Comparison of ENCODE assay signal across 8 cellular contexts in genomic region chr12:31729728-31730127, GRCh38. TPM values are rescaled to one million over a fixed set of nuclear protein-coding genes. Genes with fewer than 3 reads are reported as not detected.
DNase-seq lines count a peak whose midpoint lies in the region; ATAC-seq, FAIRE-seq and TF ChIP-seq lines count a peak whose summit lies in the region.

No MANE protein-coding gene starts in this region.

- H3K4me1 ChIP-seq in endothelial cell of umbilical vein (ENCODE audit: control insufficient read depth, extremely low read depth, insufficient read depth, low read length) (peaks cover 37% of the 10 kb centered on the region), ovary (ENCODE audit: insufficient read depth) (peaks cover 8% of the 10 kb centered on the region)

- DNase-seq in DMS114 treated with DMSO at 0.1 percent for 48 hours (lab: John Stamatoyannopoulos, UW; ENCODE audit: unreplicated experiment): peak; percentile 48
- DNase-seq in OCI-M1 (lab: John Stamatoyannopoulos, UW): peak; percentile 74
- no peak for DNase-seq in endothelial cell of umbilical vein (ENCODE audit: low read depth, low spot score)
- DNase-seq in ovary: no peak
- no peak for DNase-seq in NCI-H1092 (lab: John Stamatoyannopoulos, UW)
- no peak for DNase-seq in C1 segment of cervical spinal cord (lab: John Stamatoyannopoulos, UW)
- no peak for DNase-seq in SKM-1 treated with dmso at 0.1 percent for 144 hours (lab: John Stamatoyannopoulos, UW; ENCODE audit: unreplicated experiment)

- FAIRE-seq in endothelial cell of umbilical vein (lab: Jason Lieb, UNC): no peak

- no peak for TF ChIP-seq EP300 in ovary (IDR thresholded peaks at IDR 0.05)

- BruUV-seq in endothelial cell of umbilical vein (replicated peaks; lab: Mats Ljungman, UMichigan): no TSS peak

- H2AFZ ChIP-seq in endothelial cell of umbilical vein (ENCODE audit: low read depth, low read length): no peak overlapping the region

- H3K4me2 ChIP-seq in endothelial cell of umbilical vein (ENCODE audit: insufficient read depth, low read length): peak overlapping the region; percentile 62

- H3K9ac ChIP-seq in endothelial cell of umbilical vein (replicated peaks; ENCODE audit: extremely low read depth, insufficient read depth, low read length): peak overlapping the region; percentile 72

- peaks cover 3% of the 10 kb centered on the region for H3K9me3 ChIP-seq in endothelial cell of umbilical vein (replicated peaks; ENCODE audit: control insufficient read depth, insufficient read depth, low read length)
- H3K9me3 ChIP-seq in ovary: no peaks in the 10 kb centered on the region

- H3K27me3 ChIP-seq in endothelial cell of umbilical vein (ENCODE audit: control insufficient read depth in 2 of 2, insufficient read depth in 2 of 2, low read length in 2 of 2) (no peaks in the 10 kb centered on the region), ovary (no peaks in the 10 kb centered on the region)

- H3K27ac ChIP-seq in endothelial cell of umbilical vein (ENCODE audit: insufficient read depth, low read depth, low read length) (peak overlapping the region; percentile 83), ovary (peak overlapping the region; percentile 77 to 85)

- TF ChIP-seq CTCF in endothelial cell of umbilical vein (IDR thresholded peaks at IDR 0.05; ENCODE audit: extremely low read depth in 1 of 2, insufficient read depth in 1 of 2, low read depth in 1 of 2, low read length in 2 of 2) (no peak), ovary (IDR thresholded peaks at IDR 0.05) (no peak)

- dilution Hi-C loops in endothelial cell of umbilical vein (cut with MboI; ENCODE audit: extremely low pct_ligation_motif_present, low sequenced_read_pairs): no loop called here

- no peaks in the 10 kb centered on the region for H4K20me1 ChIP-seq in endothelial cell of umbilical vein (replicated peaks; ENCODE audit: control insufficient read depth, extremely low read depth, insufficient read depth, low read length)

- no peaks in the 10 kb centered on the region for H3K36me3 ChIP-seq in endothelial cell of umbilical vein (ENCODE audit: control insufficient read depth in 2 of 2, extremely low read depth in 1 of 2, insufficient read depth in 2 of 2, low read length in 2 of 2)
- H3K36me3 ChIP-seq in ovary: no peaks in the 10 kb centered on the region

- POLR2A ChIA-PET in endothelial cell of umbilical vein (lab: Charles Lee): interaction anchor here (1.2 kb wide), 1 partner anchor 14 kb away, joined by 5 read pairs; no protein-coding TSS in a partner anchor

- H3K9me1 ChIP-seq in endothelial cell of umbilical vein (replicated peaks; ENCODE audit: control insufficient read depth, extremely low read depth, insufficient read depth, low read length): no peaks in the 10 kb centered on the region

- CTCF ChIA-PET in endothelial cell of umbilical vein (lab: Charles Lee): interaction anchor here (1.0 to 1.4 kb wide), 2 partner anchors 19 to 583 kb away, joined by 4 read pairs; no protein-coding TSS in a partner anchor

- peaks cover 3% of the 10 kb centered on the region for H3K79me2 ChIP-seq in endothelial cell of umbilical vein (ENCODE audit: control insufficient read depth, insufficient read depth, low read length)

- 93 to 97% (median 95%) methylated on average over 4 of the region's 4 CpGs for WGBS in ovary, 3 donors

- TF ChIP-seq POLR2A in endothelial cell of umbilical vein (IDR thresholded peaks at IDR 0.05; ENCODE audit: low read depth, low read length): no peak
- no peak for TF ChIP-seq POLR2A in ovary (IDR thresholded peaks at IDR 0.05)

- ATAC-seq in HG03442 (IDR thresholded peaks at IDR 0.05; ENCODE audit: unreplicated experiment): no peak

- H3K4me3 ChIP-seq in endothelial cell of umbilical vein (replicated peaks in 1 of 3; ENCODE audit: insufficient read depth in 1 of 3, low read depth in 1 of 3, low read length in 3 of 3): peak overlapping the region in 2 of 3 experiments; percentile 42 to 61
- H3K4me3 ChIP-seq in ovary: peak overlapping the region; percentile 80

- intact Hi-C loops in endothelial cell of umbilical vein (cut with micrococcal nuclease): loop anchor here (1.0 to 5.0 kb wide), 2 partner anchors 146 to 378 kb away; partner anchors contain the start of gene BICD1
- intact Hi-C loops in ovary (cut with DNase I): loop anchor here in 1 of 4 donors (5.0 kb wide), 1 partner anchor 57 kb away; no protein-coding TSS in a partner anchor

TF ChIP-seq in endothelial cell of umbilical vein, 7 proteins besides CTCF, POLR2A, EP300 and RAD21:
- TF ChIP-seq EZH2 (IDR thresholded peaks at IDR 0.05; ENCODE audit: borderline replicate concordance, low read depth, low read length, severe bottlenecking): no peak
TF ChIP-seq in endothelial cell of umbilical vein: peak in this region for 0.

RNA-seq across cellular contexts. Expression of gene AMN1, which starts 0.9 kb away (rescaled TPM):
- total RNA-seq in endothelial cell of umbilical vein (8.5 and 11.8 TPM in 2 replicates), ovary (10 to 100 TPM; 17.4 to 30.3 (median 20.7) TPM)
- polyA plus RNA-seq in endothelial cell of umbilical vein (11.3 and 18.0 TPM in 2 replicates), ovary (10 to 100 TPM; 18.5 to 20.3 TPM)
- 14.6 and 15.9 TPM in 2 replicates for polyA plus RNA-seq in endothelial cell of umbilical vein (2011; cell fraction: cytosol; rRNA removed)
- 11.1 and 15.5 TPM in 2 replicates for polyA plus RNA-seq in endothelial cell of umbilical vein (2011; cell fraction: nucleus; rRNA removed)
- 10.9 and 17.3 TPM in 2 replicates for polyA plus RNA-seq in endothelial cell of umbilical vein (2012)
- polyA minus RNA-seq in endothelial cell of umbilical vein: 10.0 and 12.7 TPM in 2 replicates
- polyA minus RNA-seq in endothelial cell of umbilical vein (2011; cell fraction: cytosol; rRNA and poly(A)+ RNA removed): 2.6 TPM
- polyA minus RNA-seq in endothelial cell of umbilical vein (2011; cell fraction: nucleus; rRNA and poly(A)+ RNA removed): 5.9 and 9.0 TPM in 2 replicates

Comparison
In these comparisons a context has a peak if more than half of its experiments do, and no peak if none do; other contexts are left out.
1. DNase-seq: peak in DMS114 treated with DMSO at 0.1 percent for 48 hours (single experiment) and OCI-M1 (single experiment); none in endothelial cell of umbilical vein (single experiment), ovary (0 of 5), NCI-H1092 (single experiment), C1 segment of cervical spinal cord (0 of 14) and SKM-1 treated with dmso at 0.1 percent for 144 hours (single experiment).